In genomic region chr1:22234631-22235030, GRCh38 we compare ENCODE assay signal across 21 cellular contexts.
"Had no signal": no experiment of that assay in that cellular context is flagged by ENCODE, and none has a peak within 500 bp of the region (broad histone marks: within the 10 kb centered on the region; RNA-seq: fewer than 3 reads in every experiment).

No MANE protein-coding gene starts in this region.

- DNase-seq: activated CD4-positive, alpha-beta T cell treated with anti-CD3 and anti-CD28 coated beads, Interleukin-2, amount 10 ng/mL, durations not matched to agents 24 days and 14 days; activated CD4-positive, alpha-beta T cell treated with anti-CD3 and anti-CD28 coated beads, Interleukin-2, amount 50 U/mL, for 48 hours; activated CD4-positive, CD25-positive, alpha-beta regulatory T cell treated with anti-CD3 and anti-CD28 coated beads, Interleukin-2, amount 50 U/mL, for 72 hours; activated CD8-positive, alpha-beta memory T cell treated with anti-CD3 and anti-CD28 coated beads, Interleukin-2, amount 10 ng/mL, durations not matched to agents 7 days and 5 days; activated effector memory CD4-positive, alpha-beta T cell treated with Interleukin-2 at 50 U/mL for 16 hours; activated naive CD4-positive, alpha-beta T cell; activated T-cell treated with anti-CD3 and anti-CD28 coated beads, Interleukin-2, amount 50 U/mL, for 24 hours; aorta; Karpas-422; MM.1S; NCI-H1105; NCI-H1436; NCI-H187 treated with DMSO at 0.1 percent for 48 hours; NCI-H2081 treated with DMSO at 0.1 percent for 48 hours; NCI-H226; NCI-H510A treated with DMSO at 0.1 percent for 48 hours; NCI-H69; NK-92 treated with Interleukin-12 subunit alpha and Interleukin-12 subunit beta, amount 100 ng/mL, for 24 hours; OCI-M1; SHP77 treated with DMSO at 0.1 percent for 48 hours had no signal

- H3K4me3 ChIP-seq: K562 had no signal
